In genomic region chr11:87213444-87213843, GRCh38 we compare ENCODE assay signal across 18 cellular contexts.
DNase-seq lines count a peak whose midpoint lies in the region; ATAC-seq, FAIRE-seq and TF ChIP-seq lines count a peak whose summit lies in the region.
"Had no signal": no experiment of that assay in that cellular context is flagged by ENCODE, and none has a peak within 500 bp of the region (broad histone marks: within the 10 kb centered on the region; RNA-seq: fewer than 3 reads in every experiment).

No MANE protein-coding gene starts in this region.

- no peak overlapping the region for H3K4me3 ChIP-seq in upper lobe of right lung
- H3K4me3 ChIP-seq in small intestine (ENCODE audit: low read depth in 1 of 2, low read length in 2 of 2), result no peak overlapping the region
- H3K4me3 ChIP-seq: upper lobe of left lung had no signal

- H3K9me3 ChIP-seq in upper lobe of right lung, result no peaks in the 10 kb centered on the region
- H3K9me3 ChIP-seq in small intestine (ENCODE audit: control insufficient read depth, low read depth), result no peaks in the 10 kb centered on the region
- H3K9me3 ChIP-seq: upper lobe of left lung had no signal

- H3K9me3 Mint-ChIP-seq in activated T-cell treated with anti-CD3 and anti-CD28 coated beads, Interleukin-2, amount 50 U/mL, for 4 hours, result peaks cover 3% of the 10 kb centered on the region
- peaks cover under 1% of the 10 kb centered on the region for H3K9me3 Mint-ChIP-seq in stimulated activated effector memory CD8-positive, alpha-beta T cell treated with anti-CD3 and anti-CD28 coated beads, Interleukin-12 subunit alpha, Interleukin-12 subunit beta, amount 100 ng/mL, for 72 hours

- 72 to 84% (median 80%) methylated on average over 2 of the region's 2 CpGs for WGBS in small intestine, 3 donors

- H3K27ac ChIP-seq in upper lobe of right lung (no peak overlapping the region), small intestine (ENCODE audit: low read depth in 1 of 2, low read length in 1 of 2) (no peak overlapping the region)
- H3K27ac ChIP-seq: upper lobe of left lung had no signal

- peak; percentile 48 to 56 for ATAC-seq in activated T-cell treated with anti-CD3 and anti-CD28 coated beads, Interleukin-2, amount 50 U/mL, for 4 hours
- peak; percentile 82 for ATAC-seq in GM21619 (IDR thresholded peaks at IDR 0.05; ENCODE audit: unreplicated experiment)
- ATAC-seq in HG03159 (IDR thresholded peaks at IDR 0.05; ENCODE audit: unreplicated experiment), result peak; percentile 91
- ATAC-seq in stimulated activated effector memory CD8-positive, alpha-beta T cell treated with anti-CD3 and anti-CD28 coated beads, Interleukin-12 subunit alpha, Interleukin-12 subunit beta, amount 100 ng/mL, for 72 hours, result peak; percentile 60
- no peak for ATAC-seq in upper lobe of right lung
- ATAC-seq: left colon had no signal

- H3K27me3 Mint-ChIP-seq in activated T-cell treated with anti-CD3 and anti-CD28 coated beads, Interleukin-2, amount 50 U/mL, for 4 hours (ENCODE audit: low read depth), result no peaks in the 10 kb centered on the region

- DNase-seq in activated T-cell treated with anti-CD3 and anti-CD28 coated beads, Interleukin-2, amount 50 U/mL, for 4 hours, result no peak
- no peak for DNase-seq in activated T-cell treated with anti-CD3 and anti-CD28 coated beads, Interleukin-2, amount 50 U/mL, for 1 hour
- DNase-seq in stimulated activated effector memory CD8-positive, alpha-beta T cell treated with anti-CD3 and anti-CD28 coated beads, Interleukin-12 subunit alpha, Interleukin-12 subunit beta, amount 100 ng/mL, for 72 hours (ENCODE audit: low spot score in 2 of 2), result no peak
- DNase-seq in upper lobe of right lung (no peak), SIG-M5 (lab: John Stamatoyannopoulos, UW) (no peak), small intestine (no peak)
- DNase-seq: ACHN; activated CD4-positive, CD25-positive, alpha-beta regulatory T cell; activated gamma-delta T cell treated with Interleukin-2 at 50 U/mL for 16 hours; DMS153; HFFc6; KG1; left colon; NCI-H2029; upper lobe of left lung had no signal

- peaks cover 7% of the 10 kb centered on the region for H3K36me3 Mint-ChIP-seq in activated T-cell treated with anti-CD3 and anti-CD28 coated beads, Interleukin-2, amount 50 U/mL, for 4 hours (ENCODE audit: insufficient read depth)
- H3K36me3 Mint-ChIP-seq in stimulated activated effector memory CD8-positive, alpha-beta T cell treated with anti-CD3 and anti-CD28 coated beads, Interleukin-12 subunit alpha, Interleukin-12 subunit beta, amount 100 ng/mL, for 72 hours, result no peaks in the 10 kb centered on the region

- H3K36me3 ChIP-seq in upper lobe of right lung, result no peaks in the 10 kb centered on the region
- H3K36me3 ChIP-seq in small intestine (ENCODE audit: control insufficient read depth in 2 of 2, insufficient read depth in 2 of 2, low read length in 2 of 2), result no peaks in the 10 kb centered on the region
- H3K36me3 ChIP-seq: upper lobe of left lung had no signal

- H3K4me1 Mint-ChIP-seq in activated T-cell treated with anti-CD3 and anti-CD28 coated beads, Interleukin-2, amount 50 U/mL, for 4 hours (ENCODE audit: low read depth), result peaks cover 15% of the 10 kb centered on the region
- peaks cover 22% of the 10 kb centered on the region for H3K4me1 Mint-ChIP-seq in stimulated activated effector memory CD8-positive, alpha-beta T cell treated with anti-CD3 and anti-CD28 coated beads, Interleukin-12 subunit alpha, Interleukin-12 subunit beta, amount 100 ng/mL, for 72 hours

- no peaks in the 10 kb centered on the region for H3K4me1 ChIP-seq in upper lobe of right lung
- no peaks in the 10 kb centered on the region for H3K4me1 ChIP-seq in small intestine (ENCODE audit: control insufficient read depth in 2 of 2, insufficient read depth in 1 of 2, low read depth in 1 of 2, low read length in 1 of 2)
- H3K4me1 ChIP-seq: upper lobe of left lung had no signal

- H3K27me3 ChIP-seq in upper lobe of right lung, result no peaks in the 10 kb centered on the region
- H3K27me3 ChIP-seq in small intestine (ENCODE audit: control insufficient read depth in 2 of 2, insufficient read depth in 2 of 2, low read length in 2 of 2), result no peaks in the 10 kb centered on the region
- H3K27me3 ChIP-seq: upper lobe of left lung had no signal

- no peak overlapping the region for H3K4me3 Mint-ChIP-seq in activated T-cell treated with anti-CD3 and anti-CD28 coated beads, Interleukin-2, amount 50 U/mL, for 4 hours
- H3K4me3 Mint-ChIP-seq in stimulated activated effector memory CD8-positive, alpha-beta T cell treated with anti-CD3 and anti-CD28 coated beads, Interleukin-12 subunit alpha, Interleukin-12 subunit beta, amount 100 ng/mL, for 72 hours, result no peak overlapping the region
- H3K4me3 Mint-ChIP-seq: HFFc6 had no signal

- peak overlapping the region; percentile 33 for H3K27ac Mint-ChIP-seq in stimulated activated effector memory CD8-positive, alpha-beta T cell treated with anti-CD3 and anti-CD28 coated beads, Interleukin-12 subunit alpha, Interleukin-12 subunit beta, amount 100 ng/mL, for 72 hours
- H3K27ac Mint-ChIP-seq: HFFc6 had no signal

- no peak for TF ChIP-seq CTCF in upper lobe of right lung (IDR thresholded peaks at IDR 0.05)

- intact Hi-C loops in upper lobe of right lung (cut with DNase I), result no loop called here

- FAIRE-seq in small intestine (lab: Jason Lieb, UNC), result no peak
- FAIRE-seq: bronchial epithelial cell had no signal
